Comparison of ENCODE assay signal across 24 cellular contexts in genomic region chrX:95640226-95640625, GRCh38.
"Had no signal": no experiment of that assay in that cellular context is flagged by ENCODE, and none has a peak within 500 bp of the region (broad histone marks: within the 10 kb centered on the region; RNA-seq: fewer than 3 reads in every experiment).

No MANE protein-coding gene starts in this region.

- DNase-seq: colonic mucosa; cortex of kidney; effector CD8-positive, alpha-beta T cell; effector memory CD8-positive, alpha-beta T cell; endodermal cell; erythroblast; esophagus squamous epithelium; foreskin keratinocyte; heart left ventricle; hypothalamus; immature natural killer cell; islet precursor cell; left cardiac atrium; left lung; left ventricle myocardium superior; lower lobe of right lung; mesendoderm; midbrain had no signal

- H3K27ac Mint-ChIP-seq: dendritic cell treated with granulocyte-macrophage colony-stimulating factor and Interleukin-4, amounts not matched to agents 40 ng/mL and 50 ng/mL, for 4 days; effector memory CD8-positive, alpha-beta T cell; endodermal cell; immature natural killer cell; memory B cell had no signal

- H3K4me3 ChIP-seq: colonic mucosa, esophagus squamous epithelium, gastroesophageal sphincter, heart left ventricle, hepatocyte, left lung, lower lobe of right lung had no signal

- H3K36me3 Mint-ChIP-seq: immature natural killer cell, memory B cell had no signal

- H3K27me3 ChIP-seq: colonic mucosa, esophagus squamous epithelium, foreskin keratinocyte, gastroesophageal sphincter, heart left ventricle, hepatocyte, left lung had no signal

- H3K27me3 Mint-ChIP-seq: dendritic cell treated with granulocyte-macrophage colony-stimulating factor and Interleukin-4, amounts not matched to agents 40 ng/mL and 50 ng/mL, for 4 days; effector memory CD8-positive, alpha-beta T cell; memory B cell had no signal

- H3K36me3 ChIP-seq: colonic mucosa, esophagus squamous epithelium, gastroesophageal sphincter, heart left ventricle, left lung, lower lobe of right lung had no signal

- H3K4me1 Mint-ChIP-seq: endodermal cell, immature natural killer cell, memory B cell had no signal

- H3K79me2 ChIP-seq: hepatocyte had no signal

- H2AFZ ChIP-seq: hepatocyte had no signal

- H3K9me3 Mint-ChIP-seq: memory B cell had no signal

- H3K4me1 ChIP-seq: colonic mucosa, esophagus squamous epithelium, foreskin keratinocyte, gastroesophageal sphincter, heart left ventricle, left lung, lower lobe of right lung had no signal

- H3K4me3 Mint-ChIP-seq: dendritic cell treated with granulocyte-macrophage colony-stimulating factor and Interleukin-4, amounts not matched to agents 40 ng/mL and 50 ng/mL, for 4 days; effector memory CD8-positive, alpha-beta T cell; endodermal cell; immature natural killer cell; memory B cell had no signal

- H3K27ac ChIP-seq: colonic mucosa, epithelial cell of prostate, esophagus squamous epithelium, foreskin keratinocyte, gastroesophageal sphincter, heart left ventricle, hepatocyte, left lung, lower lobe of right lung had no signal

- H3K9me3 ChIP-seq: colonic mucosa, esophagus squamous epithelium, gastroesophageal sphincter, heart left ventricle, left lung, lower lobe of right lung had no signal

- H3K4me2 ChIP-seq: hepatocyte had no signal

- ATAC-seq: effector memory CD8-positive, alpha-beta T cell; esophagus mucosa; foreskin keratinocyte; gastroesophageal sphincter; heart left ventricle; left cardiac atrium; left lung; left ventricle myocardium superior; lower lobe of right lung had no signal
